Comparison of ENCODE assay signal across 1 cellular context in the genomic region with DNA sequence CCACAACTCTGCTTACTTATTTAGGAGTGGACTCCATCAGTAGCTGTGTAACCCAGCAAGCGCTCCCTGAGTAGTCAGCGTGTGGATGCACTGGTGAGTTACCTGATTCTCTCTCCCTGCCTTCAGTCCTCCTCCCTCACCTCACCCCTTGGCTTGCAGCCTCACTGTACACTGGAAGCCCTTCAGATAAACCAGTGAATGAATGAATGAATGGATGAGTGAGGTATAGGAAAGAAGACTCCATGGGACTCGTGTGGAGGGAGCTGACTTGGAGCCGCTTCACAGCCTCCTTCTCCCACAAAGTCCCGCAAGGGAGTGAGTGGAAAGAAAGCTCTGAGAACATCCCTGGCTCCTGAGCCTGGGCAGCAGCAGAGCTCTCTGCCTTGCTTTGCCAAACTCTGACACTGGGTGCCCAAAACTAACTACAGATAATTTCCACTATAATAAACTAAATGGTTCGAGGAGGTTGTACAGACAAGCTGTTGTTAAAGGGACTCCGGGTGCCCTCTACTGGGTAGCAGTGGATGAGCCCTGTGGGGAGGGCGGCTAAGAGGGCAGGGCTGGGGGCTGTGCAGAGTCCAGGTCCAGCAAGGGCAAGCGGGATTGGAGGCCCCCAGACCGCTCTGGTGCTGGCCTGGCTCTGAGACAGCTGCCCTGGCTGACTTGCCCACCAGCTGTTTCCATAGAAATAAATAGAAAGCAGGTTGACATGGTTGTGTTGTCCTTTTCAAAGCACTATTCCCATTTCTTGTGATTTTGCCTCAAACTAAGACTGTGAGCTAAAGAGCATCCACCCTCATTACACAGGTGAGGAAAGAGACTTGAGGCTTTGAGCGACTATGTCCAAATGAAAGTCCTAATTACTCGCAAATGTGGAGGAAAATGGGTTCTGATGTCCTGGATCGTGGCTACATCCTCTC.
TF ChIP-seq lines count a peak whose summit lies in the region.

No MANE protein-coding gene starts in this region.

TF ChIP-seq in HepG2, 621 proteins besides CTCF, POLR2A, EP300 and RAD21 (continued from another document):
- TF ChIP-seq SMC3 (IDR thresholded peaks at IDR 0.05; ENCODE audit: low read length) (peak; percentile 58), ZSCAN29 (CRISPR knock-in tag; conservative IDR thresholded peaks at IDR 0.05) (no peak), XRCC5 (optimal IDR thresholded peaks at IDR 0.05; ENCODE audit: low read length) (peak; percentile 51), ZBTB8A (CRISPR knock-in tag; IDR thresholded peaks at IDR 0.05; ENCODE audit: borderline replicate concordance, low read depth) (no peak), HNF4A (CRISPR knock-in tag; IDR thresholded peaks at IDR 0.05) (peak; percentile 46), ZNF33B (CRISPR knock-in tag; IDR thresholded peaks at IDR 0.05) (0 out of 2 replicates have a peak, but pooled peaks have one; percentile 33), TOE1 (CRISPR knock-in tag; IDR thresholded peaks at IDR 0.05) (no peak), MZF1 (CRISPR knock-in tag; IDR thresholded peaks at IDR 0.05; ENCODE audit: borderline replicate concordance) (no peak)
- TF ChIP-seq, protein P1, sequence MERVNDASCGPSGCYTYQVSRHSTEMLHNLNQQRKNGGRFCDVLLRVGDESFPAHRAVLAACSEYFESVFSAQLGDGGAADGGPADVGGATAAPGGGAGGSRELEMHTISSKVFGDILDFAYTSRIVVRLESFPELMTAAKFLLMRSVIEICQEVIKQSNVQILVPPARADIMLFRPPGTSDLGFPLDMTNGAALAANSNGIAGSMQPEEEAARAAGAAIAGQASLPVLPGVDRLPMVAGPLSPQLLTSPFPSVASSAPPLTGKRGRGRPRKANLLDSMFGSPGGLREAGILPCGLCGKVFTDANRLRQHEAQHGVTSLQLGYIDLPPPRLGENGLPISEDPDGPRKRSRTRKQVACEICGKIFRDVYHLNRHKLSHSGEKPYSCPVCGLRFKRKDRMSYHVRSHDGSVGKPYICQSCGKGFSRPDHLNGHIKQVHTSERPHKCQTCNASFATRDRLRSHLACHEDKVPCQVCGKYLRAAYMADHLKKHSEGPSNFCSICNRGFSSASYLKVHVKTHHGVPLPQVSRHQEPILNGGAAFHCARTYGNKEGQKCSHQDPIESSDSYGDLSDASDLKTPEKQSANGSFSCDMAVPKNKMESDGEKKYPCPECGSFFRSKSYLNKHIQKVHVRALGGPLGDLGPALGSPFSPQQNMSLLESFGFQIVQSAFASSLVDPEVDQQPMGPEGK (CRISPR knock-in tag; IDR thresholded peaks at IDR 0.05): peak; percentile 94
